Comparison of ENCODE assay signal across 1 cellular context in the genomic region with DNA sequence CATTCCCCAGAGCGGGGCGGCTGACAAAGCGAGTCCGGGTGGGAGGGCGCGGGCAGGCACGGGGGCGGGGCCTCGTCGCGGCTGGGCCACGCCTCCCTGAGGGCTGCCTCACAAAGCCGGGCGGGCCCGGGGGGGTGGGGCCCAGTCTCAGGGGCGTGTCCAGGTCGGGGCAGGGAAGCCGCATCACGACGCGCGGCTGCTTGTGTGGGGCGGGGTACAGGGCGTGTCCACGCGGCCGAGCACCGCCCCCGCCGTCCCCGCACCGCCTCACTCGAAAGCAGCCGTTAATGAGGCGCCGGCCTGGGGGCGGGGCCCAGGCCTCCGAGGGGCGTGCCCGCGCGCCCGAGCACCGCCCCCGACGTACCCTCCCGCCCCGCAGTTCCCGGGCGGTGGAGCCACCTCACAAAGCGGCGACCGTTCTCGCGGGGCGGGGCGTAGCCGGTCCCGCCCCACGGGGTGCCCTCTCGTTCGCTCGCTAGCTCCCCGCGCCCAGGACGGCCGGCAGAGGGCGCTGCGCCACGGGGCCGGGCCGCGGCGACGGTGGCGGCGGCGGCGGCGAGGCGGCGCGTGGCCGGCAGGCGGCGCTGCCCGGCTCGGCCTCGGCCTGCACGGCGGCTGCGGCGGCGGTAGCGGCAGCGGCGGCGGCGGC.
A peak's percentile ranks its signal among the peaks of the same experiment; 100 is the strongest.
TF ChIP-seq lines count a peak whose summit lies in the region.

Gene CARM1 (plus strand): TSS at position 599 of the 649 bp plus-strand sequence. CDS start 150 bp downstream, outside the sequence.

TF ChIP-seq in HepG2, 621 proteins besides CTCF, POLR2A, EP300 and RAD21 (continued from another document and continues in another):
- TF ChIP-seq, protein P1, sequence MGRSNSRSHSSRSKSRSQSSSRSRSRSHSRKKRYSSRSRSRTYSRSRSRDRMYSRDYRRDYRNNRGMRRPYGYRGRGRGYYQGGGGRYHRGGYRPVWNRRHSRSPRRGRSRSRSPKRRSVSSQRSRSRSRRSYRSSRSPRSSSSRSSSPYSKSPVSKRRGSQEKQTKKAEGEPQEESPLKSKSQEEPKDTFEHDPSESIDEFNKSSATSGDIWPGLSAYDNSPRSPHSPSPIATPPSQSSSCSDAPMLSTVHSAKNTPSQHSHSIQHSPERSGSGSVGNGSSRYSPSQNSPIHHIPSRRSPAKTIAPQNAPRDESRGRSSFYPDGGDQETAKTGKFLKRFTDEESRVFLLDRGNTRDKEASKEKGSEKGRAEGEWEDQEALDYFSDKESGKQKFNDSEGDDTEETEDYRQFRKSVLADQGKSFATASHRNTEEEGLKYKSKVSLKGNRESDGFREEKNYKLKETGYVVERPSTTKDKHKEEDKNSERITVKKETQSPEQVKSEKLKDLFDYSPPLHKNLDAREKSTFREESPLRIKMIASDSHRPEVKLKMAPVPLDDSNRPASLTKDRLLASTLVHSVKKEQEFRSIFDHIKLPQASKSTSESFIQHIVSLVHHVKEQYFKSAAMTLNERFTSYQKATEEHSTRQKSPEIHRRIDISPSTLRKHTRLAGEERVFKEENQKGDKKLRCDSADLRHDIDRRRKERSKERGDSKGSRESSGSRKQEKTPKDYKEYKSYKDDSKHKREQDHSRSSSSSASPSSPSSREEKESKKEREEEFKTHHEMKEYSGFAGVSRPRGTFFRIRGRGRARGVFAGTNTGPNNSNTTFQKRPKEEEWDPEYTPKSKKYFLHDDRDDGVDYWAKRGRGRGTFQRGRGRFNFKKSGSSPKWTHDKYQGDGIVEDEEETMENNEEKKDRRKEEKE (IDR thresholded peaks at IDR 0.05), result no peak
- no peak for TF ChIP-seq NFIC (IDR thresholded peaks at IDR 0.05; ENCODE audit: low read length)
- no peak for TF ChIP-seq ZNF24 (IDR thresholded peaks at IDR 0.05)
- no peak for TF ChIP-seq PAX8 (CRISPR knock-in tag; IDR thresholded peaks at IDR 0.05; ENCODE audit: borderline replicate concordance)
- 0 out of 2 replicates have a peak, but pooled peaks have one; percentile 28 for TF ChIP-seq HCFC1 (IDR thresholded peaks at IDR 0.05; ENCODE audit: low read depth, low read length)
- peak; percentile 33; the same call in 1 of the 2 replicates for TF ChIP-seq ERF (CRISPR knock-in tag; IDR thresholded peaks at IDR 0.05)
- TF ChIP-seq RNF2 (conservative IDR thresholded peaks at IDR 0.05; ENCODE audit: low read depth), result no peak
- TF ChIP-seq JUNB (CRISPR knock-in tag; IDR thresholded peaks at IDR 0.05; ENCODE audit: borderline replicate concordance), result no peak
- TF ChIP-seq MTA3 (CRISPR knock-in tag; IDR thresholded peaks at IDR 0.05), result no peak
- TF ChIP-seq ZNF574 (CRISPR knock-in tag; IDR thresholded peaks at IDR 0.05), result peak; percentile 28; the same call in 1 of the 2 replicates
- peak; percentile 39; the same call in 1 of the 2 replicates for TF ChIP-seq PAXIP1 (CRISPR knock-in tag; conservative IDR thresholded peaks at IDR 0.05)
- peak; percentile 27; the same call in 1 of the 2 replicates for TF ChIP-seq ZNF772 (CRISPR knock-in tag; IDR thresholded peaks at IDR 0.05)
- TF ChIP-seq, protein P2, sequence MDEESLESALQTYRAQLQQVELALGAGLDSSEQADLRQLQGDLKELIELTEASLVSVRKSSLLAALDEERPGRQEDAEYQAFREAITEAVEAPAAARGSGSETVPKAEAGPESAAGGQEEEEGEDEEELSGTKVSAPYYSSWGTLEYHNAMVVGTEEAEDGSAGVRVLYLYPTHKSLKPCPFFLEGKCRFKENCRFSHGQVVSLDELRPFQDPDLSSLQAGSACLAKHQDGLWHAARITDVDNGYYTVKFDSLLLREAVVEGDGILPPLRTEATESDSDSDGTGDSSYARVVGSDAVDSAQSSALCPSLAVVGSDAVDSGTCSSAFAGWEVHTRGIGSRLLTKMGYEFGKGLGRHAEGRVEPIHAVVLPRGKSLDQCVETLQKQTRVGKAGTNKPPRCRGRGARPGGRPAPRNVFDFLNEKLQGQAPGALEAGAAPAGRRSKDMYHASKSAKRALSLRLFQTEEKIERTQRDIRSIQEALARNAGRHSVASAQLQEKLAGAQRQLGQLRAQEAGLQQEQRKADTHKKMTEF (CRISPR knock-in tag; IDR thresholded peaks at IDR 0.05), result peak; percentile 32; the same call in 1 of the 2 replicates
- TF ChIP-seq IKZF5 (CRISPR knock-in tag; IDR thresholded peaks at IDR 0.05), result peak; percentile 17; the same call in 1 of the 2 replicates
- TF ChIP-seq ZNF484 (CRISPR knock-in tag; IDR thresholded peaks at IDR 0.05; ENCODE audit: borderline replicate concordance, low read depth), result no peak
- TF ChIP-seq, protein P3, sequence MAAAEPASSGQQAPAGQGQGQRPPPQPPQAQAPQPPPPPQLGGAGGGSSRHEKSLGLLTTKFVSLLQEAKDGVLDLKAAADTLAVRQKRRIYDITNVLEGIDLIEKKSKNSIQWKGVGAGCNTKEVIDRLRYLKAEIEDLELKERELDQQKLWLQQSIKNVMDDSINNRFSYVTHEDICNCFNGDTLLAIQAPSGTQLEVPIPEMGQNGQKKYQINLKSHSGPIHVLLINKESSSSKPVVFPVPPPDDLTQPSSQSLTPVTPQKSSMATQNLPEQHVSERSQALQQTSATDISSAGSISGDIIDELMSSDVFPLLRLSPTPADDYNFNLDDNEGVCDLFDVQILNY (CRISPR knock-in tag; conservative IDR thresholded peaks at IDR 0.05), result 0 out of 2 replicates have a peak, but pooled peaks have one; percentile 35
- no peak; the same call in 1 of the 2 replicates for TF ChIP-seq MYC (CRISPR knock-in tag; IDR thresholded peaks at IDR 0.05; ENCODE audit: borderline replicate concordance)
- TF ChIP-seq DR1 (CRISPR knock-in tag; IDR thresholded peaks at IDR 0.05), result peak; percentile 25; the same call in 1 of the 2 replicates
- peak; percentile 100 for TF ChIP-seq SP4 (CRISPR knock-in tag; IDR thresholded peaks at IDR 0.05)
- 0 out of 2 replicates have a peak, but pooled peaks have one; percentile 57 for TF ChIP-seq ZSCAN21 (CRISPR knock-in tag; IDR thresholded peaks at IDR 0.05; ENCODE audit: borderline replicate concordance)
- TF ChIP-seq, protein P4, sequence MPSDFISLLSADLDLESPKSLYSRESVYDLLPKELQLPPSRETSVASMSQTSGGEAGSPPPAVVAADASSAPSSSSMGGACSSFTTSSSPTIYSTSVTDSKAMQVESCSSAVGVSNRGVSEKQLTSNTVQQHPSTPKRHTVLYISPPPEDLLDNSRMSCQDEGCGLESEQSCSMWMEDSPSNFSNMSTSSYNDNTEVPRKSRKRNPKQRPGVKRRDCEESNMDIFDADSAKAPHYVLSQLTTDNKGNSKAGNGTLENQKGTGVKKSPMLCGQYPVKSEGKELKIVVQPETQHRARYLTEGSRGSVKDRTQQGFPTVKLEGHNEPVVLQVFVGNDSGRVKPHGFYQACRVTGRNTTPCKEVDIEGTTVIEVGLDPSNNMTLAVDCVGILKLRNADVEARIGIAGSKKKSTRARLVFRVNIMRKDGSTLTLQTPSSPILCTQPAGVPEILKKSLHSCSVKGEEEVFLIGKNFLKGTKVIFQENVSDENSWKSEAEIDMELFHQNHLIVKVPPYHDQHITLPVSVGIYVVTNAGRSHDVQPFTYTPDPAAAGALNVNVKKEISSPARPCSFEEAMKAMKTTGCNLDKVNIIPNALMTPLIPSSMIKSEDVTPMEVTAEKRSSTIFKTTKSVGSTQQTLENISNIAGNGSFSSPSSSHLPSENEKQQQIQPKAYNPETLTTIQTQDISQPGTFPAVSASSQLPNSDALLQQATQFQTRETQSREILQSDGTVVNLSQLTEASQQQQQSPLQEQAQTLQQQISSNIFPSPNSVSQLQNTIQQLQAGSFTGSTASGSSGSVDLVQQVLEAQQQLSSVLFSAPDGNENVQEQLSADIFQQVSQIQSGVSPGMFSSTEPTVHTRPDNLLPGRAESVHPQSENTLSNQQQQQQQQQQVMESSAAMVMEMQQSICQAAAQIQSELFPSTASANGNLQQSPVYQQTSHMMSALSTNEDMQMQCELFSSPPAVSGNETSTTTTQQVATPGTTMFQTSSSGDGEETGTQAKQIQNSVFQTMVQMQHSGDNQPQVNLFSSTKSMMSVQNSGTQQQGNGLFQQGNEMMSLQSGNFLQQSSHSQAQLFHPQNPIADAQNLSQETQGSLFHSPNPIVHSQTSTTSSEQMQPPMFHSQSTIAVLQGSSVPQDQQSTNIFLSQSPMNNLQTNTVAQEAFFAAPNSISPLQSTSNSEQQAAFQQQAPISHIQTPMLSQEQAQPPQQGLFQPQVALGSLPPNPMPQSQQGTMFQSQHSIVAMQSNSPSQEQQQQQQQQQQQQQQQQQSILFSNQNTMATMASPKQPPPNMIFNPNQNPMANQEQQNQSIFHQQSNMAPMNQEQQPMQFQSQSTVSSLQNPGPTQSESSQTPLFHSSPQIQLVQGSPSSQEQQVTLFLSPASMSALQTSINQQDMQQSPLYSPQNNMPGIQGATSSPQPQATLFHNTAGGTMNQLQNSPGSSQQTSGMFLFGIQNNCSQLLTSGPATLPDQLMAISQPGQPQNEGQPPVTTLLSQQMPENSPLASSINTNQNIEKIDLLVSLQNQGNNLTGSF (CRISPR knock-in tag; IDR thresholded peaks at IDR 0.05), result no peak
- TF ChIP-seq KDM2A (CRISPR knock-in tag; IDR thresholded peaks at IDR 0.05; ENCODE audit: borderline replicate concordance, low read depth), result peak; percentile 66; the same call in 1 of the 2 replicates
- peak; percentile 61; the same call in 1 of the 2 replicates for TF ChIP-seq SAP130 (CRISPR knock-in tag; IDR thresholded peaks at IDR 0.05; ENCODE audit: low read depth)
- TF ChIP-seq ZNF253 (CRISPR knock-in tag; IDR thresholded peaks at IDR 0.05; ENCODE audit: borderline replicate concordance), result no peak
- TF ChIP-seq GATAD1 (CRISPR knock-in tag; IDR thresholded peaks at IDR 0.05), result peak; percentile 67
- 0 out of 2 replicates have a peak, but pooled peaks have one; percentile 12 for TF ChIP-seq BHLHE40 (IDR thresholded peaks at IDR 0.05; ENCODE audit: low read length)
- TF ChIP-seq SP2 (CRISPR knock-in tag; IDR thresholded peaks at IDR 0.05), result peak; percentile 49; the same call in 1 of the 2 replicates
- TF ChIP-seq THAP11 (CRISPR knock-in tag; IDR thresholded peaks at IDR 0.05), result peak; percentile 74; the same call in 1 of the 2 replicates
- TF ChIP-seq, protein P5, sequence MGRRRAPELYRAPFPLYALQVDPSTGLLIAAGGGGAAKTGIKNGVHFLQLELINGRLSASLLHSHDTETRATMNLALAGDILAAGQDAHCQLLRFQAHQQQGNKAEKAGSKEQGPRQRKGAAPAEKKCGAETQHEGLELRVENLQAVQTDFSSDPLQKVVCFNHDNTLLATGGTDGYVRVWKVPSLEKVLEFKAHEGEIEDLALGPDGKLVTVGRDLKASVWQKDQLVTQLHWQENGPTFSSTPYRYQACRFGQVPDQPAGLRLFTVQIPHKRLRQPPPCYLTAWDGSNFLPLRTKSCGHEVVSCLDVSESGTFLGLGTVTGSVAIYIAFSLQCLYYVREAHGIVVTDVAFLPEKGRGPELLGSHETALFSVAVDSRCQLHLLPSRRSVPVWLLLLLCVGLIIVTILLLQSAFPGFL (CRISPR knock-in tag; IDR thresholded peaks at IDR 0.05), result no peak
- 0 out of 2 replicates have a peak, but pooled peaks have one; percentile 21 for TF ChIP-seq KAT8 (CRISPR knock-in tag; IDR thresholded peaks at IDR 0.05)
- TF ChIP-seq CBFB (CRISPR knock-in tag; IDR thresholded peaks at IDR 0.05), result no peak
- peak; percentile 47 for TF ChIP-seq STAG1 (CRISPR knock-in tag; IDR thresholded peaks at IDR 0.05)
- TF ChIP-seq SSRP1 (CRISPR knock-in tag; IDR thresholded peaks at IDR 0.05), result no peak
- TF ChIP-seq YY1 (IDR thresholded peaks at IDR 0.05; ENCODE audit: insufficient read depth, insufficient replicate concordance, low read depth, low read length), result peak; percentile 47
